In the genomic region with DNA sequence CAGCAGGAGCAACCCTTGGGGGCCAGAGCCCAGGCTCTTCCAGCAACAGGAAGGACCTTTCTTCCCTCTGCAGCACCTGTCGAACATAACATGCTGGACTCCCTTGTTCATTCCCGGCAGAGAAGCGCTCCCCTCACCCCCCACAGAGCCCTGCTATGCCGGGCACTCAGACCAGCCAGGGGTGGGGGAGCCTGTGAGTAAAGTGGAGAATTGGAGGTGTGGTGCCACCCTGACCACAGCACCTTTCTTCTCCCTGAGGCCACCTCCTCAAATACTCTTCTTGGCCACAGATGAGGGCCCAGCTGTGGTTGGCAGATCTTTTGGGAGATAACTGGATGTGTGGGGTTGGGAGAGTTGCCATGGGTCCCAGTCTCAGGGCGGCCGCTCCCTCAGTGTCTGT, we compare ENCODE assay signal across 8 cellular contexts.
DNase-seq lines count a peak whose midpoint lies in the region; ATAC-seq and TF ChIP-seq lines count a peak whose summit lies in the region.
"Not testable (repeated sequence)": the region's sequence is repeated elsewhere in the genome, so short reads cannot be mapped to it uniquely, and the experiment has no call there.

No MANE protein-coding gene starts in this region.

- H4K8ac ChIP-seq in neuronal stem cell (ENCODE audit: low read depth, low read length) = not testable (repeated sequence)

- not testable (repeated sequence) for H3K23ac ChIP-seq in neuronal stem cell (ENCODE audit: low read depth, low read length, poor library complexity)

- not testable (repeated sequence) for H3K9ac ChIP-seq in DND-41 (ENCODE audit: low read depth, low read length)
- peak overlapping the region; percentile 30 for H3K9ac ChIP-seq in neuronal stem cell (ENCODE audit: low read depth, low read length, poor library complexity)

- not testable (repeated sequence) for H3K27me3 ChIP-seq in DND-41 (ENCODE audit: insufficient read depth, low read length, poor library complexity); neuronal stem cell (ENCODE audit: control insufficient read depth in 3 of 3, insufficient read depth in 3 of 3, low read depth in 1 of 3, low read length in 3 of 3)

- not testable (repeated sequence) for H3K79me2 ChIP-seq in DND-41 (ENCODE audit: insufficient read depth, low read length)

- not testable (repeated sequence) for H2BK120ac ChIP-seq in neuronal stem cell (ENCODE audit: low read depth, low read length)

- not testable (repeated sequence) for H2BK5ac ChIP-seq in neuronal stem cell (ENCODE audit: low read length)

- H4K91ac ChIP-seq in neuronal stem cell (ENCODE audit: low read depth, low read length, poor library complexity) = not testable (repeated sequence)

- peak overlapping the region; percentile 75 for H2BK12ac ChIP-seq in neuronal stem cell (ENCODE audit: low read length)

- peak overlapping the region; percentile 76 for H3K18ac ChIP-seq in neuronal stem cell (ENCODE audit: low read length)

- not testable (repeated sequence) for H3K27ac ChIP-seq in DND-41 (ENCODE audit: low read length); neuronal stem cell (replicated peaks; ENCODE audit: low read length)

- not testable (repeated sequence) for H3K79me1 ChIP-seq in neuronal stem cell (ENCODE audit: low read depth, low read length)

- not testable (repeated sequence) for TF ChIP-seq CTCF in DND-41 (IDR thresholded peaks at IDR 0.05; ENCODE audit: borderline replicate concordance, extremely low read depth, low read length, poor library complexity, severe bottlenecking)

- H3K27me3 Mint-ChIP-seq in IgD-negative memory B cell, T-helper 17 cell: not testable (repeated sequence)

- ATAC-seq in DND-41 (ENCODE audit: insufficient read depth, low read depth) = peak; percentile 29; the same call in 1 of the 3 replicates
- ATAC-seq in GM18907 (IDR thresholded peaks at IDR 0.05; ENCODE audit: unreplicated experiment) = peak; percentile 31
- ATAC-seq in GM21381 (IDR thresholded peaks at IDR 0.05; ENCODE audit: unreplicated experiment) = peak; percentile 18
- peak; percentile 12 for ATAC-seq in HG02571 (IDR thresholded peaks at IDR 0.05; ENCODE audit: unreplicated experiment)
- ATAC-seq in HG03139 (IDR thresholded peaks at IDR 0.05; ENCODE audit: unreplicated experiment) = peak; percentile 7
- peak; percentile 3 for ATAC-seq in T-helper 17 cell

- H3K4ac ChIP-seq in neuronal stem cell (ENCODE audit: low read length) = not testable (repeated sequence)

- H2AFZ ChIP-seq in DND-41 (ENCODE audit: low read depth, low read length); neuronal stem cell (ENCODE audit: low read length): not testable (repeated sequence)

- not testable (repeated sequence) for H3K9me3 Mint-ChIP-seq in IgD-negative memory B cell

- not testable (repeated sequence) for H2AK5ac ChIP-seq in neuronal stem cell (ENCODE audit: low read depth, low read length)

- peak overlapping the region; percentile 54 to 87 (median 78) for H3K4me3 Mint-ChIP-seq in IgD-negative memory B cell
- H3K4me3 Mint-ChIP-seq in T-helper 17 cell = not testable (repeated sequence)

- H3K4me1 ChIP-seq in DND-41 (ENCODE audit: insufficient read depth, low read length); neuronal stem cell (ENCODE audit: control insufficient read depth in 2 of 2, insufficient read depth in 1 of 2, low read depth in 1 of 2, low read length in 2 of 2): not testable (repeated sequence)

- not testable (repeated sequence) for H3K36me3 Mint-ChIP-seq in IgD-negative memory B cell; T-helper 17 cell (ENCODE audit: low read depth)

- H2BK15ac ChIP-seq in neuronal stem cell (ENCODE audit: low read length) = not testable (repeated sequence)

- not testable (repeated sequence) for H3K4me3 ChIP-seq in DND-41 (ENCODE audit: low read depth in 1 of 2, low read length in 2 of 2); neuronal stem cell (ENCODE audit: low read length in 2 of 2)

- not testable (repeated sequence) for H3K36me3 ChIP-seq in DND-41 (ENCODE audit: insufficient read depth, low read length); neuronal stem cell (replicated peaks in 1 of 2; ENCODE audit: control insufficient read depth in 2 of 2, insufficient read depth in 2 of 2, low read length in 2 of 2)

- not testable (repeated sequence) for H4K20me1 ChIP-seq in DND-41 (ENCODE audit: insufficient read depth, low read length)

- WGBS in neuronal stem cell (ENCODE audit: extremely low coverage in 2 of 2, insufficient read length in 2 of 2, insufficient replicate concordance in 1 of 2), 2 donors = no CpG with 5 or more reads among the region's 6 CpGs

- peak overlapping the region; percentile 98 for H3K14ac ChIP-seq in neuronal stem cell (ENCODE audit: low read length)

- not testable (repeated sequence) for DNase-seq in DND-41; T-helper 17 cell; neuronal stem cell (ENCODE audit: low spot score)

- H3K4me2 ChIP-seq in DND-41 (ENCODE audit: insufficient read depth, low read length); neuronal stem cell (ENCODE audit: insufficient read depth, low read length, poor library complexity, severe bottlenecking): not testable (repeated sequence)

- H3K9me3 ChIP-seq in DND-41 (ENCODE audit: insufficient read depth, low read length, severe bottlenecking); T-helper 17 cell (ENCODE audit: control insufficient read depth, low read length, poor library complexity, severe bottlenecking); neuronal stem cell (replicated peaks in 1 of 2; ENCODE audit: control insufficient read depth in 2 of 2, insufficient read depth in 1 of 2, low read depth in 1 of 2, low read length in 2 of 2): not testable (repeated sequence)

- H3K4me1 Mint-ChIP-seq in IgD-negative memory B cell = peaks cover 39 to 53% (median 50%) of the 10 kb centered on the region in 3 donors
- not testable (repeated sequence) for H3K4me1 Mint-ChIP-seq in T-helper 17 cell

- peak overlapping the region; percentile 96 to 99 (median 96) for H3K27ac Mint-ChIP-seq in IgD-negative memory B cell
- H3K27ac Mint-ChIP-seq in T-helper 17 cell = not testable (repeated sequence)
